ENCODE assay signal across 25 cellular contexts in genomic region chr11:26105762-26106423, GRCh38.
A peak's percentile ranks its signal among the peaks of the same experiment; 100 is the strongest.
DNase-seq lines count a peak whose midpoint lies in the region; ATAC-seq and TF ChIP-seq lines count a peak whose summit lies in the region.
"Had no signal": no experiment of that assay in that cellular context is flagged by ENCODE, and none has a peak within 500 bp of the region (broad histone marks: within the 10 kb centered on the region; RNA-seq: fewer than 3 reads in every experiment).

No MANE protein-coding gene starts in this region.

- H3K4me1 Mint-ChIP-seq in activated T-helper 17 cell treated with anti-CD3 and anti-CD28 coated beads, Interleukin-2, amount 50 U/mL, for 72 hours: no peaks in the 10 kb centered on the region
- H3K4me1 Mint-ChIP-seq: CD8-positive, alpha-beta memory T cell; GM23338; T-cell had no signal

- peaks cover 59% of the 10 kb centered on the region for H3K4me1 ChIP-seq in Karpas-422 (ENCODE audit: low read length)
- H3K4me1 ChIP-seq in SK-N-SH (ENCODE audit: control insufficient read depth in 1 of 2, insufficient read depth in 2 of 2, low read depth in 1 of 2, low read length in 1 of 2): peaks cover 4 to 10% of the 10 kb centered on the region in 2 experiments; a peak in 3 of 4 replicates
- H3K4me1 ChIP-seq: HAP-1 had no signal

- TF ChIP-seq CTCF in SK-N-SH (IDR thresholded peaks at IDR 0.05): no peak

- no peak overlapping the region for H3K4me3 Mint-ChIP-seq in activated T-helper 17 cell treated with anti-CD3 and anti-CD28 coated beads, Interleukin-2, amount 50 U/mL, for 72 hours
- H3K4me3 Mint-ChIP-seq: CD8-positive, alpha-beta memory T cell; GM23338; T-cell; T-helper 2 cell treated with Interferon-gamma antibody and Interleukin-4, amounts not matched to agents 5 μg/mL and 100 μg/mL, for 36 hours had no signal

- H4K20me1 ChIP-seq in Karpas-422 (ENCODE audit: insufficient read depth, low read depth, low read length) (no peaks in the 10 kb centered on the region), SK-N-SH (ENCODE audit: insufficient read depth) (no peaks in the 10 kb centered on the region)

- CTCF ChIA-PET in SK-N-SH (lab: Yijun Ruan, JAX): no interaction called here

- TF ChIP-seq RAD21 in SK-N-SH (IDR thresholded peaks at IDR 0.05; ENCODE audit: low read length): peak; percentile 3; the same call in 1 of the 2 replicates

- H3K27me3 ChIP-seq in Karpas-422 (ENCODE audit: low read length) (no peaks in the 10 kb centered on the region), SK-N-SH (ENCODE audit: insufficient read depth) (no peaks in the 10 kb centered on the region)

- H3K27ac Mint-ChIP-seq in activated T-helper 17 cell treated with anti-CD3 and anti-CD28 coated beads, Interleukin-2, amount 50 U/mL, for 72 hours: no peak overlapping the region
- H3K27ac Mint-ChIP-seq: CD8-positive, alpha-beta memory T cell; GM23338; T-cell; T-helper 2 cell treated with Interferon-gamma antibody and Interleukin-4, amounts not matched to agents 5 μg/mL and 100 μg/mL, for 36 hours had no signal

- peak; percentile 46 for ATAC-seq in GM18517 (IDR thresholded peaks at IDR 0.05; ENCODE audit: unreplicated experiment)
- ATAC-seq in activated T-helper 17 cell treated with anti-CD3 and anti-CD28 coated beads, Interleukin-2, amount 50 U/mL, for 72 hours (replicated peaks): no peak
- ATAC-seq: GM23338, T-cell had no signal

- H3K36me3 Mint-ChIP-seq in activated T-helper 17 cell treated with anti-CD3 and anti-CD28 coated beads, Interleukin-2, amount 50 U/mL, for 72 hours (ENCODE audit: low read depth): no peaks in the 10 kb centered on the region
- H3K36me3 Mint-ChIP-seq: CD8-positive, alpha-beta memory T cell; T-cell had no signal

- no peaks in the 10 kb centered on the region for H3K27me3 Mint-ChIP-seq in activated T-helper 17 cell treated with anti-CD3 and anti-CD28 coated beads, Interleukin-2, amount 50 U/mL, for 72 hours
- H3K27me3 Mint-ChIP-seq: CD8-positive, alpha-beta memory T cell; T-cell had no signal

- H3K79me2 ChIP-seq in Karpas-422 (ENCODE audit: low read length): no peaks in the 10 kb centered on the region
- no peaks in the 10 kb centered on the region for H3K79me2 ChIP-seq in SK-N-SH (ENCODE audit: insufficient read depth)

- peak overlapping the region; percentile 75 for H3K27ac ChIP-seq in Karpas-422 (ENCODE audit: low read length)
- H3K27ac ChIP-seq in SK-N-SH (ENCODE audit: low read depth in 2 of 2, low read length in 1 of 2): peak overlapping the region; percentile 28 to 94; a peak in 3 of 4 replicates
- H3K27ac ChIP-seq: C4-2B, SK-N-MC had no signal

- no peaks in the 10 kb centered on the region for H3K9me2 ChIP-seq in Karpas-422 (replicated peaks; ENCODE audit: insufficient read depth, low read length)
- no peaks in the 10 kb centered on the region for H3K9me2 ChIP-seq in SK-N-SH

- POLR2A ChIA-PET in SK-N-SH (lab: Yijun Ruan, JAX): no interaction called here

- H3K36me3 ChIP-seq in Karpas-422 (ENCODE audit: insufficient read depth, low read length) (no peaks in the 10 kb centered on the region), SK-N-SH (replicated peaks in 1 of 2; ENCODE audit: control insufficient read depth in 1 of 2, insufficient read depth in 2 of 2, low read length in 1 of 2) (no peaks in the 10 kb centered on the region)
- H3K36me3 ChIP-seq: HAP-1 had no signal

- H3K9me3 Mint-ChIP-seq in activated T-helper 17 cell treated with anti-CD3 and anti-CD28 coated beads, Interleukin-2, amount 50 U/mL, for 72 hours: peaks cover 11% of the 10 kb centered on the region
- H3K9me3 Mint-ChIP-seq: GM23338 had no signal

- H3F3A ChIP-seq in SK-N-SH (replicated peaks; ENCODE audit: insufficient read depth): peaks cover 7% of the 10 kb centered on the region

- no peak overlapping the region for H3K9ac ChIP-seq in Karpas-422 (ENCODE audit: low read length)
- H3K9ac ChIP-seq in SK-N-SH: no peak overlapping the region

- peak in 1 of 2 experiments; percentile 50; a peak in 1 of 4 replicates for TF ChIP-seq EP300 in SK-N-SH (IDR thresholded peaks at IDR 0.05; ENCODE audit: borderline replicate concordance in 1 of 2, low read depth in 1 of 2, low read length in 1 of 2)

- peak overlapping the region; percentile 43 for H3K4me2 ChIP-seq in Karpas-422 (ENCODE audit: low read depth, low read length, poor library complexity, severe bottlenecking)
- H3K4me2 ChIP-seq in SK-N-SH: no peak overlapping the region
- H3K4me2 ChIP-seq: GM23338 had no signal

- H3K9me3 ChIP-seq in Karpas-422 (ENCODE audit: low read length) (no peaks in the 10 kb centered on the region), SK-N-SH (no peaks in the 10 kb centered on the region)
- H3K9me3 ChIP-seq: HAP-1 had no signal

- WGBS in SK-N-SH (ENCODE audit: low lambda C conversion rate): 43% methylated on average over 4 of the region's 4 CpGs

- H3K4me3 ChIP-seq in Karpas-422 (ENCODE audit: low read length): no peak overlapping the region
- no peak overlapping the region for H3K4me3 ChIP-seq in SK-N-SH (ENCODE audit: low read depth in 2 of 2, low read length in 1 of 2)
- H3K4me3 ChIP-seq: GM23338, HAP-1, SK-N-MC had no signal

- DNase-seq in Karpas-422 (no peak), SK-N-SH (peak; percentile 12), NCI-H226 (no peak), NCI-H345 (lab: John Stamatoyannopoulos, UW) (no peak), DMS 273 treated with DMSO at 0.1 percent for 48 hours (lab: John Stamatoyannopoulos, UW) (no peak)
- DNase-seq: Calu3; CD8-positive, alpha-beta memory T cell; DMS79; KBM-7; NCI-H1105; NCI-H146; NCI-H2029; NCI-H2227 treated with DMSO at 0.1 percent for 48 hours; NCI-H524; NCI-H774; RPMI8226; SHP77 treated with DMSO at 0.1 percent for 48 hours; T-cell had no signal

- H2AFZ ChIP-seq in Karpas-422 (ENCODE audit: low read length) (peak overlapping the region; percentile 39), SK-N-SH (ENCODE audit: low read depth) (peak overlapping the region; percentile 13; the same call in 1 of the 2 replicates)
- H2AFZ ChIP-seq: GM23338 had no signal

TF ChIP-seq in SK-N-SH, 30 proteins besides CTCF, POLR2A, EP300 and RAD21:
- peak; percentile 89 for TF ChIP-seq GATA2 (CRISPR knock-in tag; IDR thresholded peaks at IDR 0.05)
- no peak for TF ChIP-seq FOXM1 (IDR thresholded peaks at IDR 0.05; ENCODE audit: low read depth)
- TF ChIP-seq POLR2AphosphoS5 (IDR thresholded peaks at IDR 0.05; ENCODE audit: low read depth, low read length): no peak
- TF ChIP-seq GABPA (IDR thresholded peaks at IDR 0.05; ENCODE audit: low read depth): no peak
- TF ChIP-seq FOXJ3 (CRISPR knock-in tag; IDR thresholded peaks at IDR 0.05): peak; percentile 79; the same call in 1 of the 2 replicates
- TF ChIP-seq MXI1 (IDR thresholded peaks at IDR 0.05; ENCODE audit: low read depth, low read length): peak; percentile 43; the same call in 1 of the 2 replicates
- peak; percentile 14; the same call in 1 of the 2 replicates for TF ChIP-seq TCF12 (IDR thresholded peaks at IDR 0.05)
